ENCODE assay signal across 8 cellular contexts in genomic region chr4:103934178-103934789, GRCh38.
DNase-seq lines count a peak whose midpoint lies in the region; ATAC-seq, FAIRE-seq and TF ChIP-seq lines count a peak whose summit lies in the region.

No MANE protein-coding gene starts in this region.

- H3K36me3 ChIP-seq in body of pancreas (replicated peaks in 1 of 2; ENCODE audit: insufficient read depth in 1 of 2, low read depth in 2 of 2) (no peaks in the 10 kb centered on the region), HepG2 (replicated peaks in 1 of 2; ENCODE audit: control insufficient read depth in 1 of 2, insufficient read depth in 2 of 2, low read length in 2 of 2) (no peaks in the 10 kb centered on the region), aorta (ENCODE audit: control insufficient read depth in 1 of 2, insufficient read depth in 2 of 2, low read length in 1 of 2) (no peaks in the 10 kb centered on the region)

- TF ChIP-seq POLR2A in body of pancreas (IDR thresholded peaks at IDR 0.05): no peak
- no peak for TF ChIP-seq POLR2A in HepG2 (IDR thresholded peaks at IDR 0.05; ENCODE audit: insufficient read depth in 1 of 2, low read depth in 2 of 2, low read length in 2 of 2)

- no peak for TF ChIP-seq EP300 in HepG2 (IDR thresholded peaks at IDR 0.05; ENCODE audit: low read depth in 2 of 2, low read length in 2 of 2)
- no peak for TF ChIP-seq EP300 in HepG2 (CRISPR knock-in tag; IDR thresholded peaks at IDR 0.05; ENCODE audit: borderline replicate concordance)

- no peaks in the 10 kb centered on the region for H3K4me1 ChIP-seq in body of pancreas
- no peaks in the 10 kb centered on the region for H3K4me1 ChIP-seq in HepG2 (ENCODE audit: insufficient read depth, low read length)
- H3K4me1 ChIP-seq in aorta (ENCODE audit: control insufficient read depth in 1 of 2, insufficient read depth in 2 of 2, low read length in 2 of 2): no peaks in the 10 kb centered on the region

- intact Hi-C loops in body of pancreas (cut with DNase I) (no loop called here), HepG2 (cut with micrococcal nuclease; ENCODE audit: unreplicated experiment) (loop anchor here (5.0 kb wide), 1 partner anchor 732 kb away; no protein-coding TSS in a partner anchor), aorta (cut with DNase I) (no loop called here)

- 13 to 15% methylated on average over 2 of the region's 2 CpGs for WGBS in body of pancreas, 2 donors
- WGBS in HepG2 (ENCODE audit: low lambda C conversion rate): 31% methylated on average over 2 of the region's 2 CpGs
- WGBS in aorta, 2 donors: 23 to 34% methylated on average over 2 of the region's 2 CpGs

- H3K27ac ChIP-seq in body of pancreas: no peak overlapping the region
- no peak overlapping the region for H3K27ac ChIP-seq in HepG2 (ENCODE audit: extremely low read length, insufficient read depth, low read length)
- no peak overlapping the region for H3K27ac ChIP-seq in aorta (ENCODE audit: low read depth in 1 of 2, low read length in 2 of 2)

- no peaks in the 10 kb centered on the region for H4K20me1 ChIP-seq in HepG2 (ENCODE audit: insufficient read depth, low read length)

- no peak for TF ChIP-seq RAD21 in HepG2 (CRISPR knock-in tag; IDR thresholded peaks at IDR 0.05)

- POLR2A ChIA-PET in HepG2 (lab: Yijun Ruan, JAX): no interaction called here

- TF ChIP-seq CTCF in body of pancreas (IDR thresholded peaks at IDR 0.05) (peak; percentile 32 to 69 (median 60)), HepG2 (CRISPR knock-in tag; IDR thresholded peaks at IDR 0.05) (peak; percentile 64)

- no peaks in the 10 kb centered on the region for H3K79me2 ChIP-seq in HepG2 (ENCODE audit: insufficient read depth, low read length)

- no TSS peak for BruUV-seq in HepG2 (replicated peaks; lab: Mats Ljungman, UMichigan)

- peak; percentile 64 for ATAC-seq in GM19025 (IDR thresholded peaks at IDR 0.05; ENCODE audit: low read depth, unreplicated experiment)
- ATAC-seq in HG03103 (IDR thresholded peaks at IDR 0.05; ENCODE audit: low read depth, unreplicated experiment): peak; percentile 75
- peak; percentile 66 for ATAC-seq in body of pancreas
- peak; percentile 65 for ATAC-seq in HepG2
- ATAC-seq in aorta (ENCODE audit: low FRiP score): no peak

- no peak overlapping the region for H3K9ac ChIP-seq in HepG2 (ENCODE audit: insufficient read depth, low read depth, low read length)

- H3K27me3 ChIP-seq in body of pancreas (no peaks in the 10 kb centered on the region), HepG2 (ENCODE audit: control insufficient read depth in 1 of 2, insufficient read depth in 2 of 2, low read length in 2 of 2) (no peaks in the 10 kb centered on the region), aorta (ENCODE audit: control insufficient read depth in 1 of 2, insufficient read depth in 2 of 2, low read length in 1 of 2) (no peaks in the 10 kb centered on the region)

- H3K4me2 ChIP-seq in HepG2 (ENCODE audit: low read depth, low read length): no peak overlapping the region

- no peak for FAIRE-seq in HepG2 (lab: Jason Lieb, UNC)

- CTCF ChIA-PET in HepG2 (lab: Yijun Ruan, JAX; ENCODE audit: low intra/inter-chr PET ratio, low total read pairs): no interaction called here

- H3K9me3 ChIP-seq in body of pancreas (no peaks in the 10 kb centered on the region), HepG2 (ENCODE audit: low read length) (no peaks in the 10 kb centered on the region), aorta (ENCODE audit: control insufficient read depth, low read length) (peaks cover 1% of the 10 kb centered on the region)

- peak; percentile 72 for DNase-seq in DMS53 (lab: John Stamatoyannopoulos, UW)
- DNase-seq in NCI-H345 (lab: John Stamatoyannopoulos, UW): peak; percentile 48
- DNase-seq in body of pancreas: peak in 3 of 4 donors; percentile 34 to 45 (median 34)
- peak; percentile 41 for DNase-seq in HepG2 (ENCODE audit: low spot score)
- no peak for DNase-seq in aorta
- DNase-seq in activated naive CD4-positive, alpha-beta T cell (lab: John Stamatoyannopoulos, UW): no peak

- H2AFZ ChIP-seq in HepG2 (ENCODE audit: low read length): no peak overlapping the region

- H3K4me3 ChIP-seq in body of pancreas (no peak overlapping the region), HepG2 (replicated peaks in 1 of 3; ENCODE audit: insufficient read depth in 1 of 3, low read depth in 2 of 3, low read length in 3 of 3) (no peak overlapping the region), aorta (ENCODE audit: low read length in 2 of 2) (no peak overlapping the region)

- in situ Hi-C loops in HepG2 (cut with HindIII; ENCODE audit: extremely low pct_ligation_motif_present, low pct_unique_long_range_greater_than_20kb): loop anchor here (10.0 kb wide), 1 partner anchor 729 kb away; no protein-coding TSS in a partner anchor

TF ChIP-seq in HepG2, 621 proteins besides CTCF, POLR2A, EP300 and RAD21:
- TF ChIP-seq MIXL1 (CRISPR knock-in tag; IDR thresholded peaks at IDR 0.05) (0 out of 2 replicates have a peak, but pooled peaks have one; percentile 32), FOXA1 (IDR thresholded peaks at IDR 0.05) (no peak), FOXA1 (CRISPR knock-in tag; IDR thresholded peaks at IDR 0.05) (no peak), ZC3H13 (CRISPR knock-in tag; IDR thresholded peaks at IDR 0.05) (no peak), ZNF225 (CRISPR knock-in tag; IDR thresholded peaks at IDR 0.05) (no peak), STAG1 (CRISPR knock-in tag; IDR thresholded peaks at IDR 0.05) (peak; percentile 58), ZNF569 (CRISPR knock-in tag; IDR thresholded peaks at IDR 0.05; ENCODE audit: borderline replicate concordance) (no peak), PRDM15 (CRISPR knock-in tag; IDR thresholded peaks at IDR 0.05) (no peak), SMARCE1 (IDR thresholded peaks at IDR 0.05; ENCODE audit: borderline replicate concordance) (no peak), HHEX (CRISPR knock-in tag; IDR thresholded peaks at IDR 0.05) (no peak), ARID3A (IDR thresholded peaks at IDR 0.05; ENCODE audit: low read depth, low read length) (0 out of 2 replicates have a peak, but pooled peaks have one; percentile 26), PBX3 (CRISPR knock-in tag; IDR thresholded peaks at IDR 0.05; ENCODE audit: borderline replicate concordance) (no peak), MIER3 (CRISPR knock-in tag; IDR thresholded peaks at IDR 0.05; ENCODE audit: borderline replicate concordance) (no peak)

Comparison
In these comparisons a context has a peak if more than half of its experiments do, and no peak if none do; other contexts are left out.
1. DNase-seq: peak in DMS53 (single experiment), NCI-H345 (single experiment), body of pancreas (3 of 4) and HepG2 (single experiment); none in aorta (0 of 2) and activated naive CD4-positive, alpha-beta T cell (0 of 4).